In genomic region chr7:76206633-76207032, GRCh38 we compare ENCODE assay signal across 1 cellular context.
TF ChIP-seq lines count a peak whose summit lies in the region.

No MANE protein-coding gene starts in this region.

TF ChIP-seq in Ishikawa, 13 proteins besides CTCF, POLR2A, EP300 and RAD21:
- TF ChIP-seq REST (IDR thresholded peaks at IDR 0.05; ENCODE audit: low read depth) (no peak), USF1 (IDR thresholded peaks at IDR 0.05) (no peak), FOXM1 (IDR thresholded peaks at IDR 0.05; ENCODE audit: borderline replicate concordance, low read depth) (no peak), NFIC (IDR thresholded peaks at IDR 0.05) (no peak), EGR1 (IDR thresholded peaks at IDR 0.05) (peak; percentile 86), CEBPB (IDR thresholded peaks at IDR 0.05) (no peak), YY1 (IDR thresholded peaks at IDR 0.05; ENCODE audit: low read depth) (no peak), ZBTB7A (IDR thresholded peaks at IDR 0.05; ENCODE audit: low read depth) (no peak)
